8 cellular contexts compared by ENCODE assay signal in genomic region chr10:43595739-43596298, GRCh38. TPM values are rescaled to one million over a fixed set of nuclear protein-coding genes. Genes with fewer than 3 reads are reported as not detected.
DNase-seq lines count a peak whose midpoint lies in the region; ATAC-seq lines count a peak whose summit lies in the region.

No MANE protein-coding gene starts in this region.

- peak; percentile 43 for ATAC-seq in HG03175 (IDR thresholded peaks at IDR 0.05; ENCODE audit: unreplicated experiment)
- peak; percentile 78 to 89 for ATAC-seq in activated T-cell treated with anti-CD3 and anti-CD28 coated beads, Interleukin-2, amount 50 U/mL, for 4 hours
- ATAC-seq in stimulated activated naive B cell treated with anti-CD40 and anti-IgM and Interleukin-4, amounts not matched to agents 10 μg/mL and 1 μg/mL and 100 μg/mL, for 72 hours (replicated peaks): peak; percentile 67 to 70

- intact Hi-C loops in activated naive CD4-positive, alpha-beta T cell treated with anti-CD3 and anti-CD28 coated beads for 36 hours (cut with micrococcal nuclease): loop anchor here (1.0 kb wide), 2 partner anchors 10 to 22 kb away; partner anchors contain the start of genes ZNF239 and ZNF485

- H3K4me1 Mint-ChIP-seq in activated naive CD4-positive, alpha-beta T cell treated with anti-CD3 and anti-CD28 coated beads for 36 hours (ENCODE audit: low read depth): peaks cover 22% of the 10 kb centered on the region
- peaks cover 26% of the 10 kb centered on the region for H3K4me1 Mint-ChIP-seq in activated T-cell treated with anti-CD3 and anti-CD28 coated beads, Interleukin-2, amount 50 U/mL, for 4 hours (ENCODE audit: low read depth)
- H3K4me1 Mint-ChIP-seq in stimulated activated naive B cell treated with anti-CD40 and anti-IgM and Interleukin-4, amounts not matched to agents 10 μg/mL and 1 μg/mL and 100 μg/mL, for 72 hours: peaks cover 24 to 29% of the 10 kb centered on the region in 2 donors

- H3K4me3 Mint-ChIP-seq in activated naive CD4-positive, alpha-beta T cell treated with anti-CD3 and anti-CD28 coated beads for 36 hours: peak overlapping the region; percentile 53
- H3K4me3 Mint-ChIP-seq in activated T-cell treated with anti-CD3 and anti-CD28 coated beads, Interleukin-2, amount 50 U/mL, for 4 hours: peak overlapping the region; percentile 69
- H3K4me3 Mint-ChIP-seq in stimulated activated naive B cell treated with anti-CD40 and anti-IgM and Interleukin-4, amounts not matched to agents 10 μg/mL and 1 μg/mL and 100 μg/mL, for 72 hours: peak overlapping the region; percentile 55 to 83

- H3K27ac Mint-ChIP-seq in activated naive CD4-positive, alpha-beta T cell treated with anti-CD3 and anti-CD28 coated beads for 36 hours: peak overlapping the region; percentile 75
- H3K27ac Mint-ChIP-seq in stimulated activated naive B cell treated with anti-CD40 and anti-IgM and Interleukin-4, amounts not matched to agents 10 μg/mL and 1 μg/mL and 100 μg/mL, for 72 hours: peak overlapping the region; percentile 87

- CTCF ChIA-PET in activated naive CD4-positive, alpha-beta T cell treated with anti-CD3 and anti-CD28 coated beads for 36 hours (lab: Charles Lee): no interaction called here

- H3K36me3 Mint-ChIP-seq in activated naive CD4-positive, alpha-beta T cell treated with anti-CD3 and anti-CD28 coated beads for 36 hours (ENCODE audit: low read depth): no peaks in the 10 kb centered on the region
- H3K36me3 Mint-ChIP-seq in activated T-cell treated with anti-CD3 and anti-CD28 coated beads, Interleukin-2, amount 50 U/mL, for 4 hours (ENCODE audit: insufficient read depth): no peaks in the 10 kb centered on the region
- peaks cover 3% of the 10 kb centered on the region in 2 donors for H3K36me3 Mint-ChIP-seq in stimulated activated naive B cell treated with anti-CD40 and anti-IgM and Interleukin-4, amounts not matched to agents 10 μg/mL and 1 μg/mL and 100 μg/mL, for 72 hours

- H3K9me3 Mint-ChIP-seq in activated naive CD4-positive, alpha-beta T cell treated with anti-CD3 and anti-CD28 coated beads for 36 hours: peaks cover 10% of the 10 kb centered on the region
- peaks cover 7% of the 10 kb centered on the region for H3K9me3 Mint-ChIP-seq in activated T-cell treated with anti-CD3 and anti-CD28 coated beads, Interleukin-2, amount 50 U/mL, for 4 hours
- H3K9me3 Mint-ChIP-seq in stimulated activated naive B cell treated with anti-CD40 and anti-IgM and Interleukin-4, amounts not matched to agents 10 μg/mL and 1 μg/mL and 100 μg/mL, for 72 hours: peaks cover 4% of the 10 kb centered on the region in 2 donors

- DNase-seq in activated naive CD4-positive, alpha-beta T cell treated with anti-CD3 and anti-CD28 coated beads for 36 hours: peak; percentile 62
- no peak for DNase-seq in activated naive CD4-positive, alpha-beta T cell (lab: John Stamatoyannopoulos, UW)
- no peak for DNase-seq in activated T-cell treated with anti-CD3 and anti-CD28 coated beads, Interleukin-2, amount 50 U/mL, for 4 hours
- DNase-seq in stimulated activated naive B cell treated with anti-CD40 and anti-IgM and Interleukin-4, amounts not matched to agents 10 μg/mL and 1 μg/mL and 100 μg/mL, for 72 hours: peak; percentile 3
- DNase-seq in HUDEP-2 (lab: John Stamatoyannopoulos, UW; ENCODE audit: unreplicated experiment in 76 of 76) (no peak), NCI-H1092 treated with DMSO at 0.1 percent for 48 hours (lab: John Stamatoyannopoulos, UW) (no peak), putamen (ENCODE audit: low spot score) (no peak)

- no peaks in the 10 kb centered on the region for H3K27me3 Mint-ChIP-seq in activated naive CD4-positive, alpha-beta T cell treated with anti-CD3 and anti-CD28 coated beads for 36 hours (ENCODE audit: low read depth)
- no peaks in the 10 kb centered on the region for H3K27me3 Mint-ChIP-seq in activated T-cell treated with anti-CD3 and anti-CD28 coated beads, Interleukin-2, amount 50 U/mL, for 4 hours (ENCODE audit: low read depth)
- H3K27me3 Mint-ChIP-seq in stimulated activated naive B cell treated with anti-CD40 and anti-IgM and Interleukin-4, amounts not matched to agents 10 μg/mL and 1 μg/mL and 100 μg/mL, for 72 hours: peaks cover 0 to 5% of the 10 kb centered on the region in 2 donors

RNA-seq across cellular contexts. Expression of gene ZNF485, which starts 10.4 kb away (rescaled TPM):
- total RNA-seq in activated naive CD4-positive, alpha-beta T cell treated with anti-CD3 and anti-CD28 coated beads for 36 hours: 1 to 10 TPM; 5.2 to 5.4 TPM
- total RNA-seq in activated T-cell treated with anti-CD3 and anti-CD28 coated beads, Interleukin-2, amount 50 U/mL, for 4 hours: 10 to 100 TPM in 1 of 3 donors, 1 to 10 TPM in 2; 7.7 to 10.1 (median 8.0) TPM

RNA-seq across cellular contexts. Expression of gene ZNF239, which starts 21.4 kb away (rescaled TPM):
- total RNA-seq in activated naive CD4-positive, alpha-beta T cell treated with anti-CD3 and anti-CD28 coated beads for 36 hours: 1 to 10 TPM; 2.0 to 2.5 TPM
- 1 to 10 TPM; 6.7 to 8.9 (median 8.3) TPM for total RNA-seq in activated T-cell treated with anti-CD3 and anti-CD28 coated beads, Interleukin-2, amount 50 U/mL, for 4 hours

RNA-seq across cellular contexts. Expression of gene ZNF32, which starts 52.9 kb away (rescaled TPM):
- total RNA-seq in activated naive CD4-positive, alpha-beta T cell treated with anti-CD3 and anti-CD28 coated beads for 36 hours: 10 to 100 TPM; 17.8 to 17.9 TPM
- 10 to 100 TPM; 17.8 to 23.6 (median 22.4) TPM for total RNA-seq in activated T-cell treated with anti-CD3 and anti-CD28 coated beads, Interleukin-2, amount 50 U/mL, for 4 hours

Comparison
In these comparisons a context has a peak if more than half of its experiments do, and no peak if none do; other contexts are left out.
1. DNase-seq: peak in activated naive CD4-positive, alpha-beta T cell treated with anti-CD3 and anti-CD28 coated beads for 36 hours (single experiment) and stimulated activated naive B cell treated with anti-CD40 and anti-IgM and Interleukin-4, amounts not matched to agents 10 μg/mL and 1 μg/mL and 100 μg/mL, for 72 hours (single experiment); none in activated naive CD4-positive, alpha-beta T cell (0 of 4), activated T-cell treated with anti-CD3 and anti-CD28 coated beads, Interleukin-2, amount 50 U/mL, for 4 hours (single experiment), HUDEP-2 (0 of 76), NCI-H1092 treated with DMSO at 0.1 percent for 48 hours (single experiment) and putamen (single experiment).
2. Peak in every context shown above with its lines, with median percentiles within 50 percentile points of each other: H3K4me3 Mint-ChIP-seq and ATAC-seq.